In genomic region chr11:94623120-94623735, GRCh38 we compare ENCODE assay signal across 1 cellular context.
TF ChIP-seq lines count a peak whose summit lies in the region.

No MANE protein-coding gene starts in this region.

TF ChIP-seq in K562, 482 proteins besides CTCF, POLR2A, EP300 and RAD21 (continued from another document):
- TF ChIP-seq MNT (conservative IDR thresholded peaks at IDR 0.05): 0 out of 4 replicates have a peak, but pooled peaks of 1 of the 2 experiments have one; percentile 21
- TF ChIP-seq ARID2 (IDR thresholded peaks at IDR 0.05): peak; percentile 91
- TF ChIP-seq PHTF2 (CRISPR knock-in tag; IDR thresholded peaks at IDR 0.05): no peak
- no peak for TF ChIP-seq FOXJ2 (tag; IDR thresholded peaks at IDR 0.05)
- TF ChIP-seq ZNF408 (CRISPR knock-in tag; IDR thresholded peaks at IDR 0.05; ENCODE audit: low read depth): no peak
- no peak for TF ChIP-seq NBN (IDR thresholded peaks at IDR 0.05; ENCODE audit: low read depth)
- 0 out of 2 replicates have a peak, but pooled peaks have one; percentile 45 for TF ChIP-seq KLF16 (IDR thresholded peaks at IDR 0.05)
- TF ChIP-seq JUND (IDR thresholded peaks at IDR 0.05; ENCODE audit: borderline replicate concordance, low read depth, low read length): peak; percentile 54; the same call in 1 of the 2 replicates
- TF ChIP-seq JUND (tag; IDR thresholded peaks at IDR 0.05; ENCODE audit: borderline replicate concordance, low read depth, low read length): no peak; the same call in 2 of the 3 replicates
- no peak for TF ChIP-seq EGR1 (conservative IDR thresholded peaks at IDR 0.05)
- TF ChIP-seq U2AF1 (optimal IDR thresholded peaks at IDR 0.05; ENCODE audit: low read depth, low read length): no peak
- TF ChIP-seq NRF1 (conservative IDR thresholded peaks at IDR 0.05 in 1 of 2, IDR thresholded peaks at IDR 0.05 in 1 of 2): no peak
- TF ChIP-seq SMAD4 (CRISPR knock-in tag; conservative IDR thresholded peaks at IDR 0.05): no peak
- 0 out of 4 replicates have a peak, but pooled peaks of 1 of the 2 experiments have one; percentile 13 for TF ChIP-seq RCOR1 (IDR thresholded peaks at IDR 0.05; ENCODE audit: borderline replicate concordance in 1 of 2, low read depth in 2 of 2, low read length in 2 of 2)
- TF ChIP-seq CEBPG (CRISPR knock-in tag; IDR thresholded peaks at IDR 0.05): no peak
- peak; percentile 22 to 69; a peak in 3 of 4 replicates for TF ChIP-seq CEBPG (tag; conservative IDR thresholded peaks at IDR 0.05 in 1 of 2, IDR thresholded peaks at IDR 0.05 in 1 of 2)
- no peak for TF ChIP-seq DACH1 (IDR thresholded peaks at IDR 0.05; ENCODE audit: partially characterized antibody)
- no peak for TF ChIP-seq REST (CRISPR knock-in tag; IDR thresholded peaks at IDR 0.05; ENCODE audit: low read depth)
- no peak for TF ChIP-seq SMARCB1 (IDR thresholded peaks at IDR 0.05; ENCODE audit: insufficient read length, low read depth)
- TF ChIP-seq CBX3 (IDR thresholded peaks at IDR 0.05; ENCODE audit: borderline replicate concordance in 1 of 2, low read length in 2 of 2): 0 out of 3 replicates have a peak, but pooled peaks of 1 of the 2 experiments have one; percentile 23
- no peak for TF ChIP-seq MGA (IDR thresholded peaks at IDR 0.05)
- TF ChIP-seq DEAF1 (CRISPR knock-in tag; IDR thresholded peaks at IDR 0.05): peak; percentile 96
- no peak for TF ChIP-seq ZNF57 (CRISPR knock-in tag; IDR thresholded peaks at IDR 0.05)
- TF ChIP-seq CHAMP1 (IDR thresholded peaks at IDR 0.05): no peak
- TF ChIP-seq CC2D1A (IDR thresholded peaks at IDR 0.05): peak; percentile 81
- no peak for TF ChIP-seq BRCA1 (IDR thresholded peaks at IDR 0.05)
- no peak for TF ChIP-seq BRCA1 (CRISPR knock-in tag; IDR thresholded peaks at IDR 0.05)
- no peak for TF ChIP-seq FOXA3 (CRISPR knock-in tag; conservative IDR thresholded peaks at IDR 0.05 in 1 of 2, IDR thresholded peaks at IDR 0.05 in 1 of 2)
- peak in 1 of 3 experiments; percentile 40 for TF ChIP-seq YY1 (IDR thresholded peaks at IDR 0.05; ENCODE audit: borderline replicate concordance in 1 of 3, control insufficient read depth in 1 of 3, extremely low read depth in 1 of 3, insufficient read depth in 3 of 3, insufficient read length in 1 of 3, insufficient replicate concordance in 2 of 3, low read depth in 1 of 3, low read length in 2 of 3)
- peak; percentile 41; the same call in 1 of the 2 replicates for TF ChIP-seq SP1 (CRISPR knock-in tag; IDR thresholded peaks at IDR 0.05)
- no peak for TF ChIP-seq SPI1 (IDR thresholded peaks at IDR 0.05; ENCODE audit: borderline replicate concordance, low read depth, low read length)
- no peak for TF ChIP-seq PKNOX1 (IDR thresholded peaks at IDR 0.05)
- TF ChIP-seq TBL1XR1 (IDR thresholded peaks at IDR 0.05; ENCODE audit: low read length in 2 of 2): 0 out of 4 replicates have a peak, but pooled peaks of 1 of the 2 experiments have one; percentile 25
- TF ChIP-seq CEBPB (tag; IDR thresholded peaks at IDR 0.05): peak; percentile 55
- TF ChIP-seq STAG1 (CRISPR knock-in tag; IDR thresholded peaks at IDR 0.05; ENCODE audit: borderline replicate concordance): peak; percentile 76; the same call in 1 of the 2 replicates
- no peak for TF ChIP-seq MAFG (tag; conservative IDR thresholded peaks at IDR 0.05)
- no peak for TF ChIP-seq TRIM28 (IDR thresholded peaks at IDR 0.05)
TF ChIP-seq in K562: peak in this region for 18.
